Comparison of ENCODE assay signal across 16 cellular contexts in genomic region chr12:80411787-80412186, GRCh38.
A peak's percentile ranks its signal among the peaks of the same experiment; 100 is the strongest.
DNase-seq lines count a peak whose midpoint lies in the region; ATAC-seq and TF ChIP-seq lines count a peak whose summit lies in the region.
"Had no signal": no experiment of that assay in that cellular context is flagged by ENCODE, and none has a peak within 500 bp of the region (broad histone marks: within the 10 kb centered on the region; RNA-seq: fewer than 3 reads in every experiment).

No MANE protein-coding gene starts in this region.

- no peak for TF ChIP-seq CTCF in GM06990 (IDR thresholded peaks at IDR 0.05; ENCODE audit: insufficient read depth, low read length, poor library complexity, severe bottlenecking)

- DNase-seq in GM06990 (ENCODE audit: extremely low read depth, insufficient read length): peak; percentile 15
- DNase-seq in COLO829 (ENCODE audit: low spot score): no peak
- DNase-seq in stimulated activated CD4-positive, alpha-beta T cell treated with anti-CD3 and anti-CD28 coated beads, Interleukin-12 subunit alpha, Interleukin-12 subunit beta, amount 100 ng/mL, for 4 hours: no peak
- DNase-seq in NCI-H2171 (lab: John Stamatoyannopoulos, UW): no peak
- no peak for DNase-seq in SKM-1 treated with dmso at 0.1 percent for 144 hours (lab: John Stamatoyannopoulos, UW; ENCODE audit: unreplicated experiment)
- DNase-seq: activated CD4-positive, alpha-beta T cell treated with anti-CD3 and anti-CD28 coated beads, Interleukin-2, amount 50 U/mL, for 1 hour; activated T-cell treated with anti-CD3 and anti-CD28 coated beads, Interleukin-2, amount 50 U/mL, for 4 hours; CD8-positive, alpha-beta T cell; effector CD4-positive, alpha-beta T cell; stimulated activated CD4-positive, alpha-beta T cell treated with anti-CD3 and anti-CD28 coated beads, Interleukin-2, amount 100 ng/mL, for 24 hours; transverse colon had no signal

- no peak overlapping the region for H3K4me3 ChIP-seq in GM06990 (replicated peaks; ENCODE audit: low read depth, low read length)
- H3K4me3 ChIP-seq: neural progenitor cell, smooth muscle cell, transverse colon had no signal

- no peaks in the 10 kb centered on the region for H3K36me3 ChIP-seq in GM06990 (ENCODE audit: control insufficient read depth, insufficient read depth, low read length)
- H3K36me3 ChIP-seq: neural progenitor cell, transverse colon had no signal

- ATAC-seq in GM18868 (IDR thresholded peaks at IDR 0.05; ENCODE audit: unreplicated experiment) (peak; percentile 83), HG02870 (IDR thresholded peaks at IDR 0.05; ENCODE audit: unreplicated experiment) (peak; percentile 55), HG03520 (IDR thresholded peaks at IDR 0.05; ENCODE audit: unreplicated experiment) (peak; percentile 77)
- ATAC-seq: activated T-cell treated with anti-CD3 and anti-CD28 coated beads, Interleukin-2, amount 50 U/mL, for 4 hours; CD8-positive, alpha-beta T cell had no signal

- H3K27me3 ChIP-seq in GM06990 (replicated peaks; ENCODE audit: control insufficient read depth, insufficient read depth, low read length): no peaks in the 10 kb centered on the region
- H3K27me3 ChIP-seq: neural progenitor cell, transverse colon had no signal
